Comparison of ENCODE assay signal across 15 cellular contexts in the genomic region with DNA sequence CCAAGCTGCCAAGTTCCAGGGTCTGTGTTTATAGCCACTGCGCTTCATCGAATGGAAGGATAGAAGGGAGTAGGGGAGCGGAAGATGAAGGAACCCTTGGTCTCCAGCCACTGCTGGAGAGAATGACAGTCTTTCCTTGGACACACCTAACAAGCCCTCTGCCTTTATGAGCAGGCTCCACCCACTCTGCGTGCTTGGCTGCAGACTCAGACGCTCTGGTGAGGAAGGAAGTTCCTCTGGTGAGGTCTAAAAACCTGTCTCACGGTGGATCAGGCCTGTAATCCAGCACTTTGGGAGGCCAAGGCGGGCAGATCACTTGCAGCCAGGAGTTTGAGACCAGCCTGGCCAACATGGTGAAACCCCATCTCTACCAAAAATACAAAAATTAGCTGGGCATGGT. TPM values are rescaled to one million over a fixed set of nuclear protein-coding genes. Genes with fewer than 3 reads are reported as not detected.
A peak's percentile ranks its signal among the peaks of the same experiment; 100 is the strongest.
DNase-seq lines count a peak whose midpoint lies in the region; ATAC-seq and TF ChIP-seq lines count a peak whose summit lies in the region.
"Had no signal": no experiment of that assay in that cellular context is flagged by ENCODE, and none has a peak within 500 bp of the region (broad histone marks: within the 10 kb centered on the region; RNA-seq: fewer than 3 reads in every experiment).

No MANE protein-coding gene starts in this region.

- no peaks in the 10 kb centered on the region for H3K4me1 ChIP-seq in colonic mucosa
- peaks cover 20% of the 10 kb centered on the region for H3K4me1 ChIP-seq in neural progenitor cell

- no peak overlapping the region for H3K4me2 ChIP-seq in neural progenitor cell

- H3K4me1 Mint-ChIP-seq in Calu3 (ENCODE audit: low read depth, unreplicated experiment) (no peaks in the 10 kb centered on the region), neural progenitor cell (peaks cover 38% of the 10 kb centered on the region)
- H3K4me1 Mint-ChIP-seq: immature natural killer cell had no signal

- peak overlapping the region; percentile 68 for H2AFZ ChIP-seq in neural progenitor cell (replicated peaks)

- H3K27ac ChIP-seq in colonic mucosa (no peak overlapping the region), neural progenitor cell (no peak overlapping the region)

- no TSS peak for BruUV-seq in Calu3 (replicated peaks; lab: Mats Ljungman, UMichigan)

- no peaks in the 10 kb centered on the region for H3F3A ChIP-seq in neural progenitor cell (ENCODE audit: low read depth)

- H3K9me3 Mint-ChIP-seq in Calu3 (ENCODE audit: low read depth, unreplicated experiment): no peaks in the 10 kb centered on the region
- no peaks in the 10 kb centered on the region for H3K9me3 Mint-ChIP-seq in neural progenitor cell
- H3K9me3 Mint-ChIP-seq: immature natural killer cell had no signal

- H3K9me3 ChIP-seq in colonic mucosa (no peaks in the 10 kb centered on the region), neural progenitor cell (ENCODE audit: low read depth) (no peaks in the 10 kb centered on the region)

- no peaks in the 10 kb centered on the region for H3K36me3 Mint-ChIP-seq in Calu3 (ENCODE audit: insufficient read depth, unreplicated experiment)
- H3K36me3 Mint-ChIP-seq in neural progenitor cell: no peaks in the 10 kb centered on the region
- H3K36me3 Mint-ChIP-seq: immature natural killer cell had no signal

- CTCF ChIA-PET in Calu3 (lab: Charles Lee): no interaction called here

- no peak overlapping the region for H3K4me3 ChIP-seq in colonic mucosa
- H3K4me3 ChIP-seq in neural progenitor cell: no peak overlapping the region

- H3K36me3 ChIP-seq in colonic mucosa (no peaks in the 10 kb centered on the region), neural progenitor cell (no peaks in the 10 kb centered on the region)

- no peak for TF ChIP-seq CTCF in Calu3 (IDR thresholded peaks at IDR 0.05; ENCODE audit: unreplicated experiment)
- no peak for TF ChIP-seq CTCF in colonic mucosa (IDR thresholded peaks at IDR 0.05)
- TF ChIP-seq CTCF in neural progenitor cell (IDR thresholded peaks at IDR 0.05): no peak

- no peak overlapping the region for H3K9ac ChIP-seq in colonic mucosa (ENCODE audit: low read depth in 2 of 2, low read length in 2 of 2)
- H3K9ac ChIP-seq in neural progenitor cell: no peak overlapping the region

- no peak overlapping the region for H3K4me3 Mint-ChIP-seq in Calu3 (ENCODE audit: low read depth, unreplicated experiment)
- H3K4me3 Mint-ChIP-seq in neural progenitor cell: no peak overlapping the region
- H3K4me3 Mint-ChIP-seq: immature natural killer cell had no signal

- no peak for ATAC-seq in HG03565 (IDR thresholded peaks at IDR 0.05; ENCODE audit: unreplicated experiment)
- ATAC-seq in GM21619 (IDR thresholded peaks at IDR 0.05; ENCODE audit: unreplicated experiment): no peak
- ATAC-seq in GM18520 (IDR thresholded peaks at IDR 0.05; ENCODE audit: unreplicated experiment): no peak
- no peak for ATAC-seq in GM19395 (IDR thresholded peaks at IDR 0.05; ENCODE audit: unreplicated experiment)

- DNase-seq in Calu3 (peak; percentile 35), LoVo (ENCODE audit: low spot score) (peak; percentile 54), colonic mucosa (peak; percentile 80), neural progenitor cell (ENCODE audit: low spot score) (no peak)
- DNase-seq: activated naive CD4-positive, alpha-beta T cell treated with anti-CD3 and anti-CD28 coated beads, Interleukin-2, amount 50 U/mL, for 16 hours; cerebellar nuclear complex; immature natural killer cell; NCI-H1048; stimulated activated CD4-positive, alpha-beta T cell treated with anti-CD3 and anti-CD28 coated beads, Interleukin-4, amount 100 ng/mL, for 24 hours; stimulated activated naive CD4-positive, alpha-beta T cell had no signal

- no peaks in the 10 kb centered on the region for H4K20me1 ChIP-seq in neural progenitor cell (ENCODE audit: low read depth)

- peaks cover 13% of the 10 kb centered on the region for H3K27me3 Mint-ChIP-seq in Calu3 (ENCODE audit: unreplicated experiment)
- peaks cover 9% of the 10 kb centered on the region for H3K27me3 Mint-ChIP-seq in neural progenitor cell (ENCODE audit: insufficient read depth, low read depth)

- H3K79me2 ChIP-seq in neural progenitor cell (ENCODE audit: low read depth): no peaks in the 10 kb centered on the region

- no peak overlapping the region for H3K27ac Mint-ChIP-seq in Calu3 (ENCODE audit: unreplicated experiment)
- no peak overlapping the region for H3K27ac Mint-ChIP-seq in neural progenitor cell
- H3K27ac Mint-ChIP-seq: immature natural killer cell had no signal

- H3K27me3 ChIP-seq in colonic mucosa: no peaks in the 10 kb centered on the region
- no peaks in the 10 kb centered on the region for H3K27me3 ChIP-seq in neural progenitor cell

- intact Hi-C loops in Calu3 (cut with micrococcal nuclease; ENCODE audit: unreplicated experiment) (no loop called here), colonic mucosa (cut with DNase I) (no loop called here)

RNA-seq across cellular contexts. Expression of a gene that starts 55.4 kb away (rescaled TPM):
- total RNA-seq in Calu3 (2022): not detected in 2 replicates
- total RNA-seq in colonic mucosa: not detected
- 0.09 TPM in 1 of 2 replicates, not detected in the other for total RNA-seq in neural progenitor cell (ENCODE audit: low replicate concordance)
- total RNA-seq: T-helper 2 cell treated with Interferon-gamma antibody and Interleukin-4, amounts not matched to agents 100 ng/mL and 5 ng/mL, for 36 hours had no signal
